In the genomic region with DNA sequence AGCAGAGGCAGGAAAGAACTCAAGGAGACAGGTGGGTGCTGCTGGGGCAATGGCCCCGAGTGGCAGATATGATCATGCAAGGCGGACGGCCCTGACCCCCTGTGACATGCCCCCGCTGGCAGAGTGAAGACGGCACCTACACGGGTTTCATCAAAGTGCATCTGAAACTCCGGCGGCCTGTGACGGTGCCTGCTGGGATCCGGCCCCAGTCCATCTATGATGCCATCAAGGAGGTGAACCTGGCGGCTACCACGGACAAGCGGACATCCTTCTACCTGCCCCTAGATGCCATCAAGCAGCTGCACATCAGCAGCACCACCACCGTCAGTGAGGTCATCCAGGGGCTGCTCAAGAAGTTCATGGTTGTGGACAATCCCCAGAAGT, we compare ENCODE assay signal across 11 cellular contexts. TPM values are rescaled to one million over a fixed set of nuclear protein-coding genes. Genes with fewer than 3 reads are reported as not detected.
A peak's percentile ranks its signal among the peaks of the same experiment; 100 is the strongest.
DNase-seq lines count a peak whose midpoint lies in the region; ATAC-seq and TF ChIP-seq lines count a peak whose summit lies in the region.
"Had no signal": no experiment of that assay in that cellular context is flagged by ENCODE, and none has a peak within 500 bp of the region (broad histone marks: within the 10 kb centered on the region; RNA-seq: fewer than 3 reads in every experiment).

No MANE protein-coding gene starts in this region.

- H3K9me3 ChIP-seq in CD4-positive, alpha-beta T cell (ENCODE audit: control insufficient read depth, low read length), result no peaks in the 10 kb centered on the region
- H3K9me3 ChIP-seq: tibial nerve had no signal

- H3K36me3 Mint-ChIP-seq in CD14-positive monocyte (peaks cover 88 to 95% of the 10 kb centered on the region in 2 donors), naive B cell (peaks cover 12 to 23% of the 10 kb centered on the region in 2 donors)
- peaks cover 88% of the 10 kb centered on the region for H3K36me3 Mint-ChIP-seq in CD4-positive, alpha-beta T cell (ENCODE audit: low read depth)
- peaks cover 95% of the 10 kb centered on the region for H3K36me3 Mint-ChIP-seq in activated CD8-positive, alpha-beta T cell treated with anti-CD3 and anti-CD28 coated beads, Interleukin-2, amount 10 ng/mL, durations not matched to agents 7 days and 5 days (ENCODE audit: low read depth)

- no peak for TF ChIP-seq CTCF in CD14-positive monocyte (IDR thresholded peaks at IDR 0.05)
- TF ChIP-seq CTCF in CD4-positive, alpha-beta T cell (IDR thresholded peaks at IDR 0.05), result no peak

- no peaks in the 10 kb centered on the region for H3K27me3 ChIP-seq in CD4-positive, alpha-beta T cell (ENCODE audit: control insufficient read depth, insufficient read depth, low read length)
- H3K27me3 ChIP-seq: tibial nerve had no signal

- no peaks in the 10 kb centered on the region for H3K27me3 Mint-ChIP-seq in CD14-positive monocyte (ENCODE audit: low read depth in 3 of 3)
- H3K27me3 Mint-ChIP-seq in CD4-positive, alpha-beta T cell, result no peaks in the 10 kb centered on the region
- H3K27me3 Mint-ChIP-seq in activated CD8-positive, alpha-beta T cell treated with anti-CD3 and anti-CD28 coated beads, Interleukin-2, amount 10 ng/mL, durations not matched to agents 7 days and 5 days (ENCODE audit: low read depth), result no peaks in the 10 kb centered on the region
- H3K27me3 Mint-ChIP-seq in naive B cell, result no peaks in the 10 kb centered on the region
- H3K27me3 Mint-ChIP-seq: activated CD4-positive, alpha-beta T cell treated with anti-CD3 and anti-CD28 coated beads, Interleukin-2, amount 10 ng/mL, durations not matched to agents 7 days and 5 days; stimulated activated naive CD8-positive, alpha-beta T cell treated with anti-CD3 and anti-CD28 coated beads, Interleukin-15, amount 100 ng/mL, for 72 hours had no signal

- peak overlapping the region; percentile 33 for H3K27ac ChIP-seq in CD4-positive, alpha-beta T cell (ENCODE audit: low read depth, low read length)
- H3K27ac ChIP-seq: coronary artery had no signal

- H3K4me3 Mint-ChIP-seq in CD14-positive monocyte (no peak overlapping the region), naive B cell (no peak overlapping the region)
- no peak overlapping the region for H3K4me3 Mint-ChIP-seq in CD4-positive, alpha-beta T cell
- H3K4me3 Mint-ChIP-seq in activated CD8-positive, alpha-beta T cell treated with anti-CD3 and anti-CD28 coated beads, Interleukin-2, amount 10 ng/mL, durations not matched to agents 7 days and 5 days, result no peak overlapping the region

- peaks cover 45% of the 10 kb centered on the region for H3K4me1 Mint-ChIP-seq in CD14-positive monocyte
- peaks cover 66% of the 10 kb centered on the region for H3K4me1 Mint-ChIP-seq in CD4-positive, alpha-beta T cell (ENCODE audit: low read depth)
- peaks cover 92% of the 10 kb centered on the region for H3K4me1 Mint-ChIP-seq in activated CD8-positive, alpha-beta T cell treated with anti-CD3 and anti-CD28 coated beads, Interleukin-2, amount 10 ng/mL, durations not matched to agents 7 days and 5 days (ENCODE audit: low read depth)
- H3K4me1 Mint-ChIP-seq in naive B cell, result peaks cover 34 to 55% (median 49%) of the 10 kb centered on the region in 3 donors

- no peak for ATAC-seq in CD4-positive, alpha-beta T cell (ENCODE audit: poor library complexity)
- no peak for ATAC-seq in activated CD8-positive, alpha-beta T cell treated with anti-CD3 and anti-CD28 coated beads, Interleukin-2, amount 10 ng/mL, durations not matched to agents 7 days and 5 days
- ATAC-seq in naive B cell (ENCODE audit: low read depth in 2 of 2) (no peak), GM21737 (IDR thresholded peaks at IDR 0.05; ENCODE audit: unreplicated experiment) (no peak), GM21447 (IDR thresholded peaks at IDR 0.05; ENCODE audit: unreplicated experiment) (no peak), GM18867 (IDR thresholded peaks at IDR 0.05; ENCODE audit: unreplicated experiment) (no peak)

- H3K9me3 Mint-ChIP-seq in CD14-positive monocyte, result peaks cover 0 to 2% (median 0%) of the 10 kb centered on the region in 7 donors
- H3K9me3 Mint-ChIP-seq in CD4-positive, alpha-beta T cell, result no peaks in the 10 kb centered on the region
- H3K9me3 Mint-ChIP-seq in activated CD8-positive, alpha-beta T cell treated with anti-CD3 and anti-CD28 coated beads, Interleukin-2, amount 10 ng/mL, durations not matched to agents 7 days and 5 days (ENCODE audit: insufficient read depth), result no peaks in the 10 kb centered on the region
- no peaks in the 10 kb centered on the region for H3K9me3 Mint-ChIP-seq in naive B cell
- H3K9me3 Mint-ChIP-seq: activated CD4-positive, alpha-beta T cell treated with anti-CD3 and anti-CD28 coated beads, Interleukin-2, amount 10 ng/mL, durations not matched to agents 7 days and 5 days; stimulated activated naive CD8-positive, alpha-beta T cell treated with anti-CD3 and anti-CD28 coated beads, Interleukin-15, amount 100 ng/mL, for 72 hours had no signal

- intact Hi-C loops in CD14-positive monocyte (cut with micrococcal nuclease), result loop anchor here (5.0 kb wide), 1 partner anchor 92 kb away; no protein-coding TSS in a partner anchor
- intact Hi-C loops in CD4-positive, alpha-beta T cell (cut with DNase I, micrococcal nuclease), result loop anchor here in 1 of 2 experiments (5.0 kb wide), 2 partner anchors 92 to 107 kb away; no protein-coding TSS in a partner anchor

- POLR2A ChIA-PET in CD4-positive, alpha-beta T cell (lab: Charles Lee), result interaction anchor here (1.0 to 3.5 kb wide), 11 partner anchors 9 to 114 kb away, joined by 4 to 33 read pairs (median 7); partner anchors contain the start of gene IKBKE
- POLR2A ChIA-PET in activated CD8-positive, alpha-beta T cell treated with anti-CD3 and anti-CD28 coated beads, Interleukin-2, amount 10 ng/mL, durations not matched to agents 7 days and 5 days (lab: Charles Lee), result interaction anchor here (0.9 to 16.7 kb wide), 3 partner anchors 21 to 38 kb away, joined by 3 to 276 read pairs (median 7); no protein-coding TSS in a partner anchor

- DNase-seq in CD14-positive monocyte (ENCODE audit: low spot score) (no peak), naive B cell (no peak)
- no peak for DNase-seq in CD4-positive, alpha-beta T cell
- DNase-seq in activated CD8-positive, alpha-beta T cell treated with anti-CD3 and anti-CD28 coated beads, Interleukin-2, amount 10 ng/mL, durations not matched to agents 7 days and 5 days, result no peak

- H3K27ac Mint-ChIP-seq in CD14-positive monocyte, result peak overlapping the region in 4 of 7 donors; percentile 37 to 97 (median 56)
- H3K27ac Mint-ChIP-seq in CD4-positive, alpha-beta T cell, result peak overlapping the region; percentile 86
- peak overlapping the region; percentile 91 for H3K27ac Mint-ChIP-seq in activated CD8-positive, alpha-beta T cell treated with anti-CD3 and anti-CD28 coated beads, Interleukin-2, amount 10 ng/mL, durations not matched to agents 7 days and 5 days
- peak overlapping the region in 4 of 6 donors; percentile 42 to 99 (median 84) for H3K27ac Mint-ChIP-seq in naive B cell

- CTCF ChIA-PET in CD4-positive, alpha-beta T cell (lab: Charles Lee), result interaction anchor here (0.6 to 9.1 kb wide), 16 partner anchors 9 to 122 kb away, joined by 3 to 236 read pairs (median 6); partner anchors contain the start of genes EIF2D and RASSF5
- CTCF ChIA-PET in activated CD8-positive, alpha-beta T cell treated with anti-CD3 and anti-CD28 coated beads, Interleukin-2, amount 10 ng/mL, durations not matched to agents 7 days and 5 days (lab: Charles Lee), result interaction anchor here (1.0 to 18.9 kb wide), 27 partner anchors 8 to 122 kb away, joined by 3 to 728 read pairs (median 7); partner anchors contain the start of genes EIF2D, IKBKE and RASSF5

RNA-seq across cellular contexts. Expression of gene EIF2D, which starts 28.0 kb away (rescaled TPM):
- polyA plus RNA-seq in CD14-positive monocyte (10 to 100 TPM; 16.4 to 16.8 TPM), naive B cell (ENCODE audit: low read depth in 6 of 6) (10 to 100 TPM; 25.2 to 46.2 (median 31.8) TPM)
- 10 to 100 TPM; 48.9 to 51.6 TPM for total RNA-seq in CD4-positive, alpha-beta T cell
- 10 to 100 TPM; 41.6 to 45.1 TPM for total RNA-seq in activated CD8-positive, alpha-beta T cell treated with anti-CD3 and anti-CD28 coated beads, Interleukin-2, amount 10 ng/mL, durations not matched to agents 7 days and 5 days

RNA-seq across cellular contexts. Expression of gene DYRK3, which starts 51.1 kb away (rescaled TPM):
- polyA plus RNA-seq in CD14-positive monocyte, result not detected
- total RNA-seq in CD4-positive, alpha-beta T cell, result 1 to 10 TPM; 1.6 to 1.7 TPM
- 1 to 10 TPM; 5.3 to 5.9 TPM for total RNA-seq in activated CD8-positive, alpha-beta T cell treated with anti-CD3 and anti-CD28 coated beads, Interleukin-2, amount 10 ng/mL, durations not matched to agents 7 days and 5 days
- polyA plus RNA-seq in naive B cell (ENCODE audit: low read depth in 6 of 6), result not detected
